ENCODE assay signal across 18 cellular contexts in genomic region chr5:133340822-133341221, GRCh38.
DNase-seq lines count a peak whose midpoint lies in the region; ATAC-seq and TF ChIP-seq lines count a peak whose summit lies in the region.
"Had no signal": no experiment of that assay in that cellular context is flagged by ENCODE, and none has a peak within 500 bp of the region (broad histone marks: within the 10 kb centered on the region; RNA-seq: fewer than 3 reads in every experiment).

No MANE protein-coding gene starts in this region.

- H3K36me3 ChIP-seq in GM23338 (ENCODE audit: insufficient read depth) (no peaks in the 10 kb centered on the region), Loucy (ENCODE audit: insufficient read depth, low read length) (no peaks in the 10 kb centered on the region), hepatocyte (replicated peaks; ENCODE audit: insufficient read depth, low read depth) (no peaks in the 10 kb centered on the region)
- H3K36me3 ChIP-seq: BE2C, HAP-1 had no signal

- H3K9me2 ChIP-seq in GM23338 (ENCODE audit: insufficient read depth) = 0 out of 2 replicates have a peak, but pooled peaks cover 3% of the 10 kb centered on the region
- H3K9me2 ChIP-seq in Loucy (replicated peaks; ENCODE audit: low read depth, low read length) = no peaks in the 10 kb centered on the region
- H3K9me2 ChIP-seq in hepatocyte (replicated peaks; ENCODE audit: insufficient read depth) = no peaks in the 10 kb centered on the region

- no peaks in the 10 kb centered on the region for H3K36me3 Mint-ChIP-seq in GM23338 (ENCODE audit: low read depth)
- H3K36me3 Mint-ChIP-seq in activated naive CD4-positive, alpha-beta T cell treated with anti-CD3 and anti-CD28 coated beads, Interleukin-2, amount 50 U/mL, for 72 hours = no peaks in the 10 kb centered on the region
- H3K36me3 Mint-ChIP-seq: CD4-positive, CD25-positive, alpha-beta regulatory T cell; CD8-positive, alpha-beta memory T cell had no signal

- H3K27ac ChIP-seq in GM23338 (ENCODE audit: low read depth) = no peak overlapping the region
- peak overlapping the region; percentile 80 for H3K27ac ChIP-seq in hepatocyte

- H3F3A ChIP-seq in GM23338 (replicated peaks; ENCODE audit: low read depth) (no peaks in the 10 kb centered on the region), Loucy (ENCODE audit: low read depth) (peaks cover 3% of the 10 kb centered on the region; the same call in 1 of the 2 replicates)

- intact Hi-C loops in posterior vena cava (cut with DNase I) = no loop called here

- no peak overlapping the region for H3K27ac Mint-ChIP-seq in GM23338
- H3K27ac Mint-ChIP-seq in activated naive CD4-positive, alpha-beta T cell treated with anti-CD3 and anti-CD28 coated beads, Interleukin-2, amount 50 U/mL, for 72 hours = no peak overlapping the region
- H3K27ac Mint-ChIP-seq: CD4-positive, CD25-positive, alpha-beta regulatory T cell; CD8-positive, alpha-beta memory T cell had no signal

- peaks cover 22% of the 10 kb centered on the region for H3K27me3 Mint-ChIP-seq in GM23338 (ENCODE audit: insufficient read depth, low read depth, poor library complexity)
- H3K27me3 Mint-ChIP-seq: CD4-positive, CD25-positive, alpha-beta regulatory T cell had no signal

- H3K4me1 ChIP-seq in GM23338 (ENCODE audit: insufficient read depth) = peaks cover 36% of the 10 kb centered on the region
- H3K4me1 ChIP-seq in Loucy (ENCODE audit: insufficient read depth, low read length, poor library complexity, severe bottlenecking) = peaks cover 65% of the 10 kb centered on the region
- peaks cover 4% of the 10 kb centered on the region for H3K4me1 ChIP-seq in hepatocyte (ENCODE audit: insufficient read depth)
- H3K4me1 ChIP-seq: BE2C, HAP-1 had no signal

- H3K79me2 ChIP-seq in GM23338 (replicated peaks; ENCODE audit: insufficient read depth) = no peaks in the 10 kb centered on the region
- no peaks in the 10 kb centered on the region for H3K79me2 ChIP-seq in Loucy (ENCODE audit: insufficient read depth, low read length)
- no peaks in the 10 kb centered on the region for H3K79me2 ChIP-seq in hepatocyte

- H3K9ac ChIP-seq in Loucy (ENCODE audit: low read depth, low read length, poor library complexity, severe bottlenecking) = peak overlapping the region; percentile 39

- ATAC-seq in GM23338 (peak; percentile 71), HG02884 (IDR thresholded peaks at IDR 0.05; ENCODE audit: unreplicated experiment) (no peak), GM18517 (IDR thresholded peaks at IDR 0.05; ENCODE audit: unreplicated experiment) (no peak)
- ATAC-seq in activated naive CD4-positive, alpha-beta T cell treated with anti-CD3 and anti-CD28 coated beads, Interleukin-2, amount 50 U/mL, for 72 hours = no peak

- H3K9me3 ChIP-seq in Loucy (ENCODE audit: insufficient read depth, low read depth, low read length) = no peaks in the 10 kb centered on the region
- no peaks in the 10 kb centered on the region for H3K9me3 ChIP-seq in hepatocyte (ENCODE audit: low read depth)
- H3K9me3 ChIP-seq: HAP-1 had no signal

- DNase-seq in GM23338 (ENCODE audit: low spot score) (peak; percentile 30), hepatocyte (ENCODE audit: low spot score) (no peak), posterior vena cava (ENCODE audit: low spot score) (peak; percentile 26), HT-29 (ENCODE audit: low spot score) (no peak)
- DNase-seq in activated naive CD4-positive, alpha-beta T cell treated with anti-CD3 and anti-CD28 coated beads, Interleukin-2, amount 50 U/mL, for 72 hours (ENCODE audit: low spot score in 2 of 2) = no peak
- DNase-seq: ACHN; BE2C; C1 segment of cervical spinal cord; CD4-positive, CD25-positive, alpha-beta regulatory T cell; CD8-positive, alpha-beta memory T cell; COR-L47; DMS 273 treated with DMSO at 0.1 percent for 48 hours; DMS53; DND-41 had no signal

- peaks cover 48% of the 10 kb centered on the region for H3K4me1 Mint-ChIP-seq in GM23338
- H3K4me1 Mint-ChIP-seq: CD4-positive, CD25-positive, alpha-beta regulatory T cell; CD8-positive, alpha-beta memory T cell had no signal

- 84% methylated on average over 8 of the region's 8 CpGs for WGBS in hepatocyte (ENCODE audit: low lambda C conversion rate, missing lambda C conversion rate)

- H3K27me3 ChIP-seq in GM23338 (ENCODE audit: insufficient read depth) (no peaks in the 10 kb centered on the region), Loucy (ENCODE audit: insufficient read depth, low read length, poor library complexity, severe bottlenecking) (no peaks in the 10 kb centered on the region), hepatocyte (no peaks in the 10 kb centered on the region)
- H3K27me3 ChIP-seq: BE2C had no signal

- H3K4me3 ChIP-seq in GM23338 (no peak overlapping the region), Loucy (ENCODE audit: low read length, poor library complexity, severe bottlenecking) (no peak overlapping the region), hepatocyte (no peak overlapping the region)
- H3K4me3 ChIP-seq: HAP-1 had no signal

- H3K4me3 Mint-ChIP-seq in GM23338 = no peak overlapping the region
- H3K4me3 Mint-ChIP-seq: CD4-positive, CD25-positive, alpha-beta regulatory T cell; CD8-positive, alpha-beta memory T cell had no signal

- H3K9me3 Mint-ChIP-seq in GM23338 = no peaks in the 10 kb centered on the region; the same call in 2 of the 3 replicates
- H3K9me3 Mint-ChIP-seq in activated naive CD4-positive, alpha-beta T cell treated with anti-CD3 and anti-CD28 coated beads, Interleukin-2, amount 50 U/mL, for 72 hours = no peaks in the 10 kb centered on the region
- H3K9me3 Mint-ChIP-seq: CD4-positive, CD25-positive, alpha-beta regulatory T cell; CD8-positive, alpha-beta memory T cell had no signal

- peak overlapping the region; percentile 45; the same call in 1 of the 2 replicates for H3K4me2 ChIP-seq in GM23338
- H3K4me2 ChIP-seq in Loucy (ENCODE audit: low read depth, low read length, poor library complexity, severe bottlenecking) = peak overlapping the region; percentile 24
- H3K4me2 ChIP-seq in hepatocyte = no peak overlapping the region

- H4K20me1 ChIP-seq in GM23338 (replicated peaks; ENCODE audit: insufficient read depth) (no peaks in the 10 kb centered on the region), Loucy (ENCODE audit: insufficient read depth, low read length, poor library complexity, severe bottlenecking) (no peaks in the 10 kb centered on the region), hepatocyte (ENCODE audit: insufficient read depth, poor library complexity, severe bottlenecking) (no peaks in the 10 kb centered on the region)

- no peak overlapping the region for H2AFZ ChIP-seq in GM23338
- no peak overlapping the region for H2AFZ ChIP-seq in Loucy (ENCODE audit: low read length)
- H2AFZ ChIP-seq in hepatocyte = no peak overlapping the region

- TF ChIP-seq CTCF in GM23338 (conservative IDR thresholded peaks at IDR 0.05; ENCODE audit: low read depth in 2 of 2) (no peak), Loucy (conservative IDR thresholded peaks at IDR 0.05; ENCODE audit: low read length) (no peak), hepatocyte (IDR thresholded peaks at IDR 0.05; ENCODE audit: poor library complexity) (no peak)

TF ChIP-seq in GM23338, 12 proteins besides CTCF, POLR2A, EP300 and RAD21 (continues in another document):
- TF ChIP-seq POLR2AphosphoS5 (IDR thresholded peaks at IDR 0.05; ENCODE audit: low read depth) (no peak), ZNF114 (CRISPR knock-in tag; IDR thresholded peaks at IDR 0.05) (no peak), ZNF331 (CRISPR knock-in tag; IDR thresholded peaks at IDR 0.05; ENCODE audit: low read depth) (no peak), EZH2 (IDR thresholded peaks at IDR 0.05; ENCODE audit: low read depth, unreplicated experiment) (no peak), STAT1 (IDR thresholded peaks at IDR 0.05; ENCODE audit: unreplicated experiment) (no peak), EZH2phosphoT487 (IDR thresholded peaks at IDR 0.05; ENCODE audit: unreplicated experiment) (no peak), NANOG (IDR thresholded peaks at IDR 0.05; ENCODE audit: borderline replicate concordance) (no peak), ETS1 (IDR thresholded peaks at IDR 0.05) (no peak)

Comparison
In these comparisons a context has a peak if more than half of its experiments do, and no peak if none do; other contexts are left out.
1. DNase-seq: peak in GM23338 (single experiment) and posterior vena cava (single experiment); none in hepatocyte (single experiment), activated naive CD4-positive, alpha-beta T cell treated with anti-CD3 and anti-CD28 coated beads, Interleukin-2, amount 50 U/mL, for 72 hours (0 of 2) and HT-29 (single experiment).